ENCODE assay signal across 17 cellular contexts in genomic region chr17:65523853-65524664, GRCh38. TPM values are rescaled to one million over a fixed set of nuclear protein-coding genes. Genes with fewer than 3 reads are reported as not detected.
DNase-seq lines count a peak whose midpoint lies in the region; ATAC-seq, FAIRE-seq and TF ChIP-seq lines count a peak whose summit lies in the region.
"Had no signal": no experiment of that assay in that cellular context is flagged by ENCODE, and none has a peak within 500 bp of the region (broad histone marks: within the 10 kb centered on the region; RNA-seq: fewer than 3 reads in every experiment).

No MANE protein-coding gene starts in this region.

- H4K8ac ChIP-seq in H1 (ENCODE audit: extremely low read depth, insufficient read depth, low read length) = no peak overlapping the region

- FAIRE-seq in H1 (lab: Jason Lieb, UNC) = no peak

- peak; percentile 21 for DNase-seq in NCI-H82 (lab: John Stamatoyannopoulos, UW)
- no peak for DNase-seq in NCI-H82 treated with DMSO at 0.1 percent for 48 hours (lab: John Stamatoyannopoulos, UW; ENCODE audit: unreplicated experiment)
- DNase-seq in T-cell = peak in 1 of 34 experiments; percentile 18
- no peak for DNase-seq in H1 (ENCODE audit: low read depth in 1 of 2, low spot score in 2 of 2)
- no peak for DNase-seq in neural progenitor cell (ENCODE audit: low spot score)
- no peak for DNase-seq in DMS114 treated with DMSO at 0.1 percent for 48 hours (lab: John Stamatoyannopoulos, UW; ENCODE audit: unreplicated experiment)
- DNase-seq: 8988T, activated B cell treated with CpG ODN at 0.5 μM for 24 hours, activated gamma-delta T cell, COR-L47, HFFc6, hippocampal formation, MM.1S, NCI-H2171 had no signal

- H3K4me3 Mint-ChIP-seq in T-cell (peak overlapping the region; percentile 13 to 69 (median 57)), neural progenitor cell (no peak overlapping the region)
- H3K4me3 Mint-ChIP-seq: activated B cell treated with CpG ODN at 0.5 μM for 24 hours, HFFc6 had no signal

- H3K27me3 ChIP-seq in H1 (replicated peaks in 1 of 4; ENCODE audit: control insufficient read depth in 3 of 4, extremely low read depth in 1 of 4, insufficient read depth in 3 of 4, low read length in 3 of 4) (no peaks in the 10 kb centered on the region), neural progenitor cell (no peaks in the 10 kb centered on the region)

- H3K79me2 ChIP-seq in H1 (ENCODE audit: control insufficient read depth in 1 of 2, insufficient read depth in 2 of 2, low read length in 2 of 2) (no peaks in the 10 kb centered on the region), neural progenitor cell (ENCODE audit: low read depth) (no peaks in the 10 kb centered on the region)

- ATAC-seq in T-cell (replicated peaks in 1 of 4) (peak in 3 of 4 experiments; percentile 13 to 38 (median 34)), GM18861 (IDR thresholded peaks at IDR 0.05; ENCODE audit: unreplicated experiment) (no peak), GM21360 (IDR thresholded peaks at IDR 0.05; ENCODE audit: unreplicated experiment) (no peak)

- H2BK15ac ChIP-seq in H1 (ENCODE audit: low read length) = no peak overlapping the region

- WGBS in H1 (ENCODE audit: extremely low coverage in 1 of 2, insufficient coverage in 1 of 2, insufficient read length in 1 of 2, insufficient replicate concordance in 2 of 2, low coverage in 1 of 2, low lambda C conversion rate in 2 of 2, missing lambda C conversion rate in 1 of 2), 2 experiments = 83% methylated on average over 16 of the region's 16 CpGs; no CpG with 5 or more reads in 1 of the 2 experiments

- H3K18ac ChIP-seq in H1 (ENCODE audit: extremely low read depth, low read length) = no peak overlapping the region; the same call in 1 of the 2 replicates

- CTCF ChIA-PET in T-cell (lab: Charles Lee) = interaction anchor here in 1 of 2 donors (0.6 kb wide), 1 partner anchor 31 kb away, joined by 6 read pairs; no protein-coding TSS in a partner anchor
- CTCF ChIA-PET in H1 (lab: Charles Lee; ENCODE audit: partially characterized antibody) = interaction anchor here (0.6 to 1.3 kb wide), 3 partner anchors 75 to 229 kb away, joined by 3 to 5 read pairs (median 3); no protein-coding TSS in a partner anchor

- no peak overlapping the region for H2BK120ac ChIP-seq in H1 (replicated peaks; ENCODE audit: low read depth, low read length)

- TF ChIP-seq CTCF in H1 (IDR thresholded peaks at IDR 0.05; ENCODE audit: control extremely low read depth in 1 of 3, insufficient read depth in 1 of 3, low read depth in 1 of 3, low read length in 3 of 3) (no peak), neural progenitor cell (IDR thresholded peaks at IDR 0.05) (no peak)

- TF ChIP-seq RAD21 in H1 (IDR thresholded peaks at IDR 0.05 in 1 of 2, conservative IDR thresholded peaks at IDR 0.05 in 1 of 2; ENCODE audit: low read depth in 2 of 2, low read length in 2 of 2) = no peak

- H3K36me3 Mint-ChIP-seq in T-cell (peaks cover 5% of the 10 kb centered on the region), neural progenitor cell (peaks cover 23% of the 10 kb centered on the region)

- 0 out of 2 replicates have a peak overlapping the region, but pooled peaks have one; percentile 31 for H2BK12ac ChIP-seq in H1 (ENCODE audit: low read depth, low read length)

- POLR2A ChIA-PET in T-cell (lab: Charles Lee) = interaction anchor here (0.6 kb wide), 3 partner anchors 15 to 33 kb away, joined by 4 to 6 read pairs (median 5); no protein-coding TSS in a partner anchor
- POLR2A ChIA-PET in H1 (lab: Charles Lee; ENCODE audit: partially characterized antibody) = interaction anchor here (0.6 to 1.6 kb wide), 3 partner anchors 24 to 32 kb away, joined by 3 to 5 read pairs (median 3); no protein-coding TSS in a partner anchor

- TF ChIP-seq EP300 in H1 (IDR thresholded peaks at IDR 0.05; ENCODE audit: borderline replicate concordance in 1 of 2, low read depth in 2 of 2, low read length in 2 of 2) = no peak

- H3K27ac Mint-ChIP-seq in T-cell (peak overlapping the region; percentile 89 to 95), neural progenitor cell (peak overlapping the region; percentile 21)
- H3K27ac Mint-ChIP-seq: activated B cell treated with CpG ODN at 0.5 μM for 24 hours, HFFc6 had no signal

- no peak overlapping the region for H3K4ac ChIP-seq in H1 (replicated peaks; ENCODE audit: insufficient read length, low read depth, low read length)

- H3K4me1 Mint-ChIP-seq in T-cell (peaks cover 35 to 59% (median 40%) of the 10 kb centered on the region in 3 donors), neural progenitor cell (peaks cover 47% of the 10 kb centered on the region)
- H3K4me1 Mint-ChIP-seq: activated B cell treated with CpG ODN at 0.5 μM for 24 hours had no signal

- TF ChIP-seq POLR2A in H1 (IDR thresholded peaks at IDR 0.05; ENCODE audit: control extremely low read depth in 1 of 2, low read depth in 2 of 2, low read length in 2 of 2) = no peak

- H2AFZ ChIP-seq in H1 (ENCODE audit: low read length) (no peak overlapping the region), neural progenitor cell (replicated peaks) (no peak overlapping the region)

- H3K27me3 Mint-ChIP-seq in T-cell (no peaks in the 10 kb centered on the region), neural progenitor cell (ENCODE audit: insufficient read depth, low read depth) (peaks cover 13% of the 10 kb centered on the region)
- H3K27me3 Mint-ChIP-seq: activated B cell treated with CpG ODN at 0.5 μM for 24 hours had no signal

- H3K27ac ChIP-seq in H1 (ENCODE audit: low read depth, low read length) (no peak overlapping the region), neural progenitor cell (no peak overlapping the region)
- H3K27ac ChIP-seq: skin epidermis had no signal

- no peak overlapping the region for H4K91ac ChIP-seq in H1 (replicated peaks; ENCODE audit: insufficient read length, low read length)

- 0 out of 2 replicates have a peak, but pooled peaks cover 2% of the 10 kb centered on the region for H3K79me1 ChIP-seq in H1 (ENCODE audit: low read depth, low read length)

- H3K9me3 Mint-ChIP-seq in T-cell (no peaks in the 10 kb centered on the region), neural progenitor cell (no peaks in the 10 kb centered on the region)
- H3K9me3 Mint-ChIP-seq: activated B cell treated with CpG ODN at 0.5 μM for 24 hours, HFFc6 had no signal

- H3K4me3 ChIP-seq in H1 (ENCODE audit: extremely low read depth in 1 of 4, insufficient read depth in 2 of 4, low read depth in 3 of 4, low read length in 4 of 4) = no peak overlapping the region
- no peak overlapping the region for H3K4me3 ChIP-seq in neural progenitor cell
- H3K4me3 ChIP-seq: skin epidermis had no signal

- no peak overlapping the region for H3K14ac ChIP-seq in H1 (ENCODE audit: insufficient read length)

- H4K20me1 ChIP-seq in H1 (replicated peaks in 1 of 2; ENCODE audit: control insufficient read depth in 1 of 2, insufficient read depth in 2 of 2, low read length in 2 of 2) (no peaks in the 10 kb centered on the region), neural progenitor cell (ENCODE audit: low read depth) (peaks cover 9% of the 10 kb centered on the region)

- H3K4me1 ChIP-seq in H1 (replicated peaks in 1 of 4; ENCODE audit: control insufficient read depth in 3 of 4, insufficient read depth in 4 of 4, low read length in 3 of 4) = no peaks in the 10 kb centered on the region
- peaks cover 10% of the 10 kb centered on the region for H3K4me1 ChIP-seq in neural progenitor cell

- H3K4me2 ChIP-seq in H1 (ENCODE audit: insufficient read depth in 1 of 2, low read depth in 2 of 2, low read length in 2 of 2) (no peak overlapping the region), neural progenitor cell (no peak overlapping the region)

- no peak overlapping the region for H4K5ac ChIP-seq in H1 (ENCODE audit: insufficient read length, low read depth, low read length)

- H3K23ac ChIP-seq in H1 (ENCODE audit: insufficient read length) = no peak overlapping the region

- H2BK5ac ChIP-seq in H1 (ENCODE audit: low read depth, low read length) = no peak overlapping the region

- H3K56ac ChIP-seq in H1 (replicated peaks; ENCODE audit: insufficient read length, low read depth, low read length) = no peak overlapping the region

- no peak overlapping the region for H2BK20ac ChIP-seq in H1 (ENCODE audit: low read length)

- no peaks in the 10 kb centered on the region for H3K23me2 ChIP-seq in H1 (ENCODE audit: low read depth, low read length)

- H3F3A ChIP-seq in neural progenitor cell (ENCODE audit: low read depth) = no peaks in the 10 kb centered on the region

- no peaks in the 10 kb centered on the region for H3K9me3 ChIP-seq in H1 (ENCODE audit: insufficient read depth in 2 of 2, low read depth in 1 of 2, low read length in 1 of 2)
- H3K9me3 ChIP-seq in neural progenitor cell (ENCODE audit: low read depth) = no peaks in the 10 kb centered on the region

- H3K9ac ChIP-seq in H1 (replicated peaks in 1 of 4; ENCODE audit: extremely low read depth in 1 of 4, low read depth in 3 of 4, low read length in 3 of 4) = no peak overlapping the region; a peak in 1 of 7 replicates
- no peak overlapping the region for H3K9ac ChIP-seq in neural progenitor cell

- H2AK5ac ChIP-seq in H1 (ENCODE audit: low read depth, low read length) = no peak overlapping the region

- H3K36me3 ChIP-seq in H1 (ENCODE audit: control insufficient read depth in 2 of 4, insufficient read depth in 4 of 4, low read length in 3 of 4) (peaks cover 0 to 12% (median 2%) of the 10 kb centered on the region in 4 experiments; a peak in 3 of 8 replicates), neural progenitor cell (no peaks in the 10 kb centered on the region)

TF ChIP-seq in H1, 55 proteins besides CTCF, POLR2A, EP300 and RAD21 (continues in another document):
- TF ChIP-seq TEAD4 (IDR thresholded peaks at IDR 0.05; ENCODE audit: low read depth, low read length) (no peak), MAX (IDR thresholded peaks at IDR 0.05) (0 out of 2 replicates have a peak, but pooled peaks have one; percentile 33)

RNA-seq across cellular contexts. Expression of gene AXIN2, which starts 37.4 kb away (rescaled TPM):
- total RNA-seq in T-cell (10 to 100 TPM; 35.8 to 44.9 (median 40.2) TPM), neural progenitor cell (ENCODE audit: low replicate concordance) (21.8 and 22.0 TPM in 2 replicates)
- 31.7 and 33.4 TPM in 2 replicates for total RNA-seq in H1 (2021; fragmentation: NEBNext Ultra II Directional; extraction: Animal tissue kit (Norgen Biotek cat#: 25700))
- polyA plus RNA-seq in H1 (2011; rRNA removed) = 17.7 and 24.2 TPM in 2 replicates
- 19.3 TPM for polyA plus RNA-seq in H1 (2011; cell fraction: cytosol; rRNA removed)
- 36.2 TPM for polyA plus RNA-seq in H1 (2011; cell fraction: nucleus; rRNA removed)
- 18.3 to 25.8 TPM (median 20.3 TPM) in 4 replicates for polyA plus RNA-seq in H1 (2012, experiment 1 of 2)
- polyA plus RNA-seq in H1 (2012, experiment 2 of 2) = 9.2 TPM
- polyA plus RNA-seq in H1 (2013, experiment 1 of 2) = 17.7 TPM
- 15.4 TPM for polyA plus RNA-seq in H1 (2013, experiment 2 of 2)
- polyA minus RNA-seq in H1 (2011; rRNA and poly(A)+ RNA removed) = 14.1 and 21.3 TPM in 2 replicates
- polyA minus RNA-seq in H1 (2011; cell fraction: cytosol; rRNA and poly(A)+ RNA removed) = 21.3 TPM
- polyA minus RNA-seq in H1 (2011; cell fraction: nucleus; rRNA and poly(A)+ RNA removed) = 44.5 TPM

Comparison
In these comparisons a context has a peak if more than half of its experiments do, and no peak if none do; other contexts are left out.
1. ATAC-seq: peak in T-cell (3 of 4); none in GM18861 (single experiment) and GM21360 (single experiment).